ENCODE assay signal across 1 cellular context in genomic region chr16:630815-631405, GRCh38.
TF ChIP-seq lines count a peak whose summit lies in the region.

Gene WFIKKN1, plus strand, starts transcription at chr16:630985. Its CDS starts 269 bp downstream, at chr16:631254.

TF ChIP-seq in HepG2, 621 proteins besides CTCF, POLR2A, EP300 and RAD21 (continued from another document and continues in another):
- TF ChIP-seq ARID4A (CRISPR knock-in tag; IDR thresholded peaks at IDR 0.05; ENCODE audit: borderline replicate concordance) (peak; percentile 73), NFKBIZ (CRISPR knock-in tag; IDR thresholded peaks at IDR 0.05) (no peak), HNRNPH1 (optimal IDR thresholded peaks at IDR 0.05; ENCODE audit: low read depth, low read length) (no peak), ZMYM2 (CRISPR knock-in tag; IDR thresholded peaks at IDR 0.05) (no peak), ZNF501 (CRISPR knock-in tag; IDR thresholded peaks at IDR 0.05) (peak; percentile 44; the same call in 1 of the 2 replicates), NFE2 (CRISPR knock-in tag; IDR thresholded peaks at IDR 0.05) (no peak), ARNTL (CRISPR knock-in tag; IDR thresholded peaks at IDR 0.05) (no peak; the same call in 1 of the 2 replicates), ZNF792 (CRISPR knock-in tag; IDR thresholded peaks at IDR 0.05) (0 out of 2 replicates have a peak, but pooled peaks have one; percentile 38), ZNF496 (CRISPR knock-in tag; IDR thresholded peaks at IDR 0.05; ENCODE audit: insufficient replicate concordance) (no peak), ZBTB7A (CRISPR knock-in tag; IDR thresholded peaks at IDR 0.05) (0 out of 2 replicates have a peak, but pooled peaks have one; percentile 11), E2F1 (CRISPR knock-in tag; IDR thresholded peaks at IDR 0.05) (peak; percentile 50; the same call in 1 of the 2 replicates), POLR2AphosphoS5 (IDR thresholded peaks at IDR 0.05; ENCODE audit: low read depth, low read length) (peak; percentile 62), NR2F2 (IDR thresholded peaks at IDR 0.05; ENCODE audit: borderline replicate concordance, low read depth) (0 out of 2 replicates have a peak, but pooled peaks have one; percentile 47), ZC3H13 (CRISPR knock-in tag; IDR thresholded peaks at IDR 0.05) (0 out of 2 replicates have a peak, but pooled peaks have one; percentile 13), MAX (IDR thresholded peaks at IDR 0.05) (peak; percentile 11; the same call in 1 of the 2 replicates), MTF2 (CRISPR knock-in tag; IDR thresholded peaks at IDR 0.05; ENCODE audit: borderline replicate concordance) (peak; percentile 48; the same call in 1 of the 2 replicates), ZNF138 (CRISPR knock-in tag; IDR thresholded peaks at IDR 0.05; ENCODE audit: low read depth) (no peak), DR1 (CRISPR knock-in tag; IDR thresholded peaks at IDR 0.05) (no peak), HOXA3 (CRISPR knock-in tag; IDR thresholded peaks at IDR 0.05) (peak; percentile 21; the same call in 1 of the 2 replicates), HNRNPL (IDR thresholded peaks at IDR 0.05; ENCODE audit: low read depth, low read length) (0 out of 2 replicates have a peak, but pooled peaks have one; percentile 68), ZSCAN31 (CRISPR knock-in tag; IDR thresholded peaks at IDR 0.05; ENCODE audit: low read depth) (peak; percentile 63; the same call in 1 of the 2 replicates), ZNF224 (CRISPR knock-in tag; IDR thresholded peaks at IDR 0.05) (0 out of 2 replicates have a peak, but pooled peaks have one; percentile 35), MYNN (CRISPR knock-in tag; IDR thresholded peaks at IDR 0.05; ENCODE audit: low read depth) (no peak), ATAD3A (CRISPR knock-in tag; IDR thresholded peaks at IDR 0.05) (no peak), ZNF317 (CRISPR knock-in tag; IDR thresholded peaks at IDR 0.05) (no peak; the same call in 1 of the 2 replicates), ZNF607 (CRISPR knock-in tag; IDR thresholded peaks at IDR 0.05; ENCODE audit: borderline replicate concordance) (no peak), MXI1 (IDR thresholded peaks at IDR 0.05; ENCODE audit: borderline replicate concordance, low read depth, low read length) (0 out of 3 replicates have a peak, but pooled peaks have one; percentile 6), ZNF737 (CRISPR knock-in tag; IDR thresholded peaks at IDR 0.05; ENCODE audit: borderline replicate concordance) (no peak), ZNF83 (CRISPR knock-in tag; IDR thresholded peaks at IDR 0.05; ENCODE audit: borderline replicate concordance) (no peak), FOXK1 (CRISPR knock-in tag; IDR thresholded peaks at IDR 0.05; ENCODE audit: borderline replicate concordance, low read depth) (0 out of 2 replicates have a peak, but pooled peaks have one; percentile 30), MAFF (IDR thresholded peaks at IDR 0.05; ENCODE audit: low read depth, low read length) (no peak), ZNF12 (CRISPR knock-in tag; IDR thresholded peaks at IDR 0.05) (0 out of 2 replicates have a peak, but pooled peaks have one; percentile 20), ZNF777 (CRISPR knock-in tag; IDR thresholded peaks at IDR 0.05) (no peak; the same call in 1 of the 2 replicates), ZNF770 (CRISPR knock-in tag; IDR thresholded peaks at IDR 0.05) (peak; percentile 18; the same call in 1 of the 2 replicates), ZFAT (CRISPR knock-in tag; conservative IDR thresholded peaks at IDR 0.05) (no peak), KDM2A (CRISPR knock-in tag; IDR thresholded peaks at IDR 0.05; ENCODE audit: borderline replicate concordance, low read depth) (peak; percentile 79; the same call in 1 of the 2 replicates)
- TF ChIP-seq, protein P1, sequence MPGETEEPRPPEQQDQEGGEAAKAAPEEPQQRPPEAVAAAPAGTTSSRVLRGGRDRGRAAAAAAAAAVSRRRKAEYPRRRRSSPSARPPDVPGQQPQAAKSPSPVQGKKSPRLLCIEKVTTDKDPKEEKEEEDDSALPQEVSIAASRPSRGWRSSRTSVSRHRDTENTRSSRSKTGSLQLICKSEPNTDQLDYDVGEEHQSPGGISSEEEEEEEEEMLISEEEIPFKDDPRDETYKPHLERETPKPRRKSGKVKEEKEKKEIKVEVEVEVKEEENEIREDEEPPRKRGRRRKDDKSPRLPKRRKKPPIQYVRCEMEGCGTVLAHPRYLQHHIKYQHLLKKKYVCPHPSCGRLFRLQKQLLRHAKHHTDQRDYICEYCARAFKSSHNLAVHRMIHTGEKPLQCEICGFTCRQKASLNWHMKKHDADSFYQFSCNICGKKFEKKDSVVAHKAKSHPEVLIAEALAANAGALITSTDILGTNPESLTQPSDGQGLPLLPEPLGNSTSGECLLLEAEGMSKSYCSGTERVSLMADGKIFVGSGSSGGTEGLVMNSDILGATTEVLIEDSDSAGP (CRISPR knock-in tag; IDR thresholded peaks at IDR 0.05; ENCODE audit: borderline replicate concordance) = peak; percentile 82; the same call in 1 of the 2 replicates
- TF ChIP-seq, protein P2, sequence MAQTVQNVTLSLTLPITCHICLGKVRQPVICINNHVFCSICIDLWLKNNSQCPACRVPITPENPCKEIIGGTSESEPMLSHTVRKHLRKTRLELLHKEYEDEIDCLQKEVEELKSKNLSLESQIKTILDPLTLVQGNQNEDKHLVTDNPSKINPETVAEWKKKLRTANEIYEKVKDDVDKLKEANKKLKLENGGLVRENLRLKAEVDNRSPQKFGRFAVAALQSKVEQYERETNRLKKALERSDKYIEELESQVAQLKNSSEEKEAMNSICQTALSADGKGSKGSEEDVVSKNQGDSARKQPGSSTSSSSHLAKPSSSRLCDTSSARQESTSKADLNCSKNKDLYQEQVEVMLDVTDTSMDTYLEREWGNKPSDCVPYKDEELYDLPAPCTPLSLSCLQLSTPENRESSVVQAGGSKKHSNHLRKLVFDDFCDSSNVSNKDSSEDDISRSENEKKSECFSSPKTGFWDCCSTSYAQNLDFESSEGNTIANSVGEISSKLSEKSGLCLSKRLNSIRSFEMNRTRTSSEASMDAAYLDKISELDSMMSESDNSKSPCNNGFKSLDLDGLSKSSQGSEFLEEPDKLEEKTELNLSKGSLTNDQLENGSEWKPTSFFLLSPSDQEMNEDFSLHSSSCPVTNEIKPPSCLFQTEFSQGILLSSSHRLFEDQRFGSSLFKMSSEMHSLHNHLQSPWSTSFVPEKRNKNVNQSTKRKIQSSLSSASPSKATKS (CRISPR knock-in tag; IDR thresholded peaks at IDR 0.05) = 0 out of 2 replicates have a peak, but pooled peaks have one; percentile 35
- TF ChIP-seq, protein P3, sequence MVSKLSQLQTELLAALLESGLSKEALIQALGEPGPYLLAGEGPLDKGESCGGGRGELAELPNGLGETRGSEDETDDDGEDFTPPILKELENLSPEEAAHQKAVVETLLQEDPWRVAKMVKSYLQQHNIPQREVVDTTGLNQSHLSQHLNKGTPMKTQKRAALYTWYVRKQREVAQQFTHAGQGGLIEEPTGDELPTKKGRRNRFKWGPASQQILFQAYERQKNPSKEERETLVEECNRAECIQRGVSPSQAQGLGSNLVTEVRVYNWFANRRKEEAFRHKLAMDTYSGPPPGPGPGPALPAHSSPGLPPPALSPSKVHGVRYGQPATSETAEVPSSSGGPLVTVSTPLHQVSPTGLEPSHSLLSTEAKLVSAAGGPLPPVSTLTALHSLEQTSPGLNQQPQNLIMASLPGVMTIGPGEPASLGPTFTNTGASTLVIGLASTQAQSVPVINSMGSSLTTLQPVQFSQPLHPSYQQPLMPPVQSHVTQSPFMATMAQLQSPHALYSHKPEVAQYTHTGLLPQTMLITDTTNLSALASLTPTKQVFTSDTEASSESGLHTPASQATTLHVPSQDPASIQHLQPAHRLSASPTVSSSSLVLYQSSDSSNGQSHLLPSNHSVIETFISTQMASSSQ (IDR thresholded peaks at IDR 0.05; ENCODE audit: low read depth) = no peak
- TF ChIP-seq, protein P3 (CRISPR knock-in tag; IDR thresholded peaks at IDR 0.05; ENCODE audit: borderline replicate concordance) = 0 out of 2 replicates have a peak, but pooled peaks have one; percentile 13
- TF ChIP-seq, protein P4, sequence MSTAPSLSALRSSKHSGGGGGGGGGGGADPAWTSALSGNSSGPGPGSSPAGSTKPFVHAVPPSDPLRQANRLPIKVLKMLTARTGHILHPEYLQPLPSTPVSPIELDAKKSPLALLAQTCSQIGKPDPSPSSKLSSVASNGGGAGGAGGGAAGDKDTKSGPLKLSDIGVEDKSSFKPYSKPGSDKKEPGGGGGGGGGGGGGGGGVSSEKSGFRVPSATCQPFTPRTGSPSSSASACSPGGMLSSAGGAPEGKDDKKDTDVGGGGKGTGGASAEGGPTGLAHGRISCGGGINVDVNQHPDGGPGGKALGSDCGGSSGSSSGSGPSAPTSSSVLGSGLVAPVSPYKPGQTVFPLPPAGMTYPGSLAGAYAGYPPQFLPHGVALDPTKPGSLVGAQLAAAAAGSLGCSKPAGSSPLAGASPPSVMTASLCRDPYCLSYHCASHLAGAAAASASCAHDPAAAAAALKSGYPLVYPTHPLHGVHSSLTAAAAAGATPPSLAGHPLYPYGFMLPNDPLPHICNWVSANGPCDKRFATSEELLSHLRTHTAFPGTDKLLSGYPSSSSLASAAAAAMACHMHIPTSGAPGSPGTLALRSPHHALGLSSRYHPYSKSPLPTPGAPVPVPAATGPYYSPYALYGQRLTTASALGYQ (CRISPR knock-in tag; IDR thresholded peaks at IDR 0.05) = 0 out of 2 replicates have a peak, but pooled peaks have one; percentile 5
- TF ChIP-seq, protein P5, sequence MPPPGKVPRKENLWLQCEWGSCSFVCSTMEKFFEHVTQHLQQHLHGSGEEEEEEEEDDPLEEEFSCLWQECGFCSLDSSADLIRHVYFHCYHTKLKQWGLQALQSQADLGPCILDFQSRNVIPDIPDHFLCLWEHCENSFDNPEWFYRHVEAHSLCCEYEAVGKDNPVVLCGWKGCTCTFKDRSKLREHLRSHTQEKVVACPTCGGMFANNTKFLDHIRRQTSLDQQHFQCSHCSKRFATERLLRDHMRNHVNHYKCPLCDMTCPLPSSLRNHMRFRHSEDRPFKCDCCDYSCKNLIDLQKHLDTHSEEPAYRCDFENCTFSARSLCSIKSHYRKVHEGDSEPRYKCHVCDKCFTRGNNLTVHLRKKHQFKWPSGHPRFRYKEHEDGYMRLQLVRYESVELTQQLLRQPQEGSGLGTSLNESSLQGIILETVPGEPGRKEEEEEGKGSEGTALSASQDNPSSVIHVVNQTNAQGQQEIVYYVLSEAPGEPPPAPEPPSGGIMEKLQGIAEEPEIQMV (CRISPR knock-in tag; IDR thresholded peaks at IDR 0.05; ENCODE audit: low read depth) = no peak
